ENCODE assay signal across 1 cellular context in genomic region chr16:4318171-4318910, GRCh38.
TF ChIP-seq lines count a peak whose summit lies in the region.

No MANE protein-coding gene starts in this region.

TF ChIP-seq in H1, 55 proteins besides CTCF, POLR2A, EP300 and RAD21:
- TF ChIP-seq RXRA (IDR thresholded peaks at IDR 0.05; ENCODE audit: insufficient read depth, low read depth, low read length) (no peak), NRF1 (IDR thresholded peaks at IDR 0.05; ENCODE audit: low read depth, low read length) (no peak), HDAC2 (IDR thresholded peaks at IDR 0.05; ENCODE audit: borderline replicate concordance in 1 of 2, low read depth in 2 of 2, low read length in 2 of 2) (no peak), TEAD4 (IDR thresholded peaks at IDR 0.05; ENCODE audit: low read depth, low read length) (no peak), ATF3 (IDR thresholded peaks at IDR 0.05; ENCODE audit: insufficient read depth, low read depth, low read length) (no peak), SAP30 (IDR thresholded peaks at IDR 0.05; ENCODE audit: insufficient read depth, insufficient replicate concordance, low read length) (no peak), BACH1 (IDR thresholded peaks at IDR 0.05; ENCODE audit: low read length) (no peak), MAFK (IDR thresholded peaks at IDR 0.05; ENCODE audit: low read depth, low read length) (no peak), CBX5 (IDR thresholded peaks at IDR 0.05; ENCODE audit: low read depth, low read length) (no peak), POU5F1 (IDR thresholded peaks at IDR 0.05; ENCODE audit: low read depth, low read length) (no peak), SP2 (IDR thresholded peaks at IDR 0.05; ENCODE audit: low read length) (no peak), ASH2L (IDR thresholded peaks at IDR 0.05; ENCODE audit: low read length) (no peak)
